8 cellular contexts compared by ENCODE assay signal in the genomic region with DNA sequence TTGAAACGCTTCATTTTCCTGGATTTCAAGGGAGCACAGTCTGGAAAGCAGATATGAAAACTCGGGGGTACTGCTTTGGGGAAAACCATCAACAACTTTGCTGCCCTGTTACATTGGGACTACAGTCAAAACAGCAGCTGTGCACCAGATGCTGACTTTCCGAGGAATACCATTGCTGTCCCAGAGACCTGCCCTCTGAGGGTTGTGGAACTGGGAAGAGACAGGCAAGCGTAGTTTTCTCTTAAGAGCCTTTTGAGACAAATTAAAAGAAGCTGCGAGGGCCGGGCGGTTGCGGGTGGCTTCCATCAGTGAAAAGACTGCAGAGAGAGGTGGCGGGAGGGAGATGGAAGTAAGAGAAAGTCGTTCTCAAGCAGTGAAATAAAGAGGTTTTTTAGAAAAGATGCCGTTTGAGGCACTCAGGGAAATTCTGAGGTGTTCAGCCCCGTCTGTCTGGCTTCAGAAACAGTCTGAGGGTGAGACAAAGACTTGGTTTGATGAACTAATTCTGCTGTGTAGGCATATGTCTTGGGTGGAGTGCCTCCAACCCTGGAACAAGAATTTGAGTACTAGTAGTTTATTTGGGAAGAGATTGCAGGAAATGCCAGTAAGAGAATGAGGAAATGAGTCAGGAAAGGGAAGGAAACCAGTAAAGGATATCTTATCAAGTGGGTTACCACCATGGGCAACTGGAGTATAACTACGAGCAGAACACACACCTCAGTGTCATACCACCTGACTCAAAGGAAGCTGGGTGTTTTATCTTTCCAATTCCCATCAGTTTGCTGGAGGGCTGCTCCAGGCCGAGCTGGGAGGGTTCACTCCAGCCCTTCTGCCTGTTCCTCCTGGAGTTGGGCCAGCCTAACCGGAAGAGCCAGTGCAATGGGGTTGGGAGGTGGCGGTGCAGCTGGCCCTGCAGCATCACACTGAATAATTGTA.
DNase-seq lines count a peak whose midpoint lies in the region; ATAC-seq and TF ChIP-seq lines count a peak whose summit lies in the region.

No MANE protein-coding gene starts in this region.

- intact Hi-C loops in CD4-positive, alpha-beta T cell (cut with DNase I, micrococcal nuclease) = loop anchor here (2.0 to 10.0 kb wide), 3 partner anchors 23 to 47 kb away; no protein-coding TSS in a partner anchor
- intact Hi-C loops in ovary (cut with DNase I) = loop anchor here in 3 of 4 donors (10.0 kb wide), 2 partner anchors 77 to 157 kb away; partner anchors contain the start of gene TGFBR2 (in 2 of the 3)

- no peaks in the 10 kb centered on the region for H3K9me3 Mint-ChIP-seq in CD4-positive, alpha-beta T cell

- H3K36me3 ChIP-seq in ovary (no peaks in the 10 kb centered on the region), HAP-1 (replicated peaks) (no peaks in the 10 kb centered on the region)

- H3K27me3 ChIP-seq in CD4-positive, alpha-beta T cell (ENCODE audit: control insufficient read depth, insufficient read depth, low read length) = no peaks in the 10 kb centered on the region
- H3K27me3 ChIP-seq in ovary = no peaks in the 10 kb centered on the region
- no peaks in the 10 kb centered on the region for H3K27me3 ChIP-seq in HAP-1 (ENCODE audit: low read depth)

- in situ Hi-C loops in HAP-1 (cut with MboI; ENCODE audit: low sequenced_read_pairs) (no loop called here), ACHN (cut with HindIII; ENCODE audit: low pct_ligation_motif_present, low pct_unique_long_range_greater_than_20kb, low sequenced_read_pairs) (no loop called here)

- H3K27ac ChIP-seq in CD4-positive, alpha-beta T cell (ENCODE audit: low read depth, low read length) = peak overlapping the region; percentile 13
- peak overlapping the region in 1 of 2 donors; percentile 72 for H3K27ac ChIP-seq in ovary

- POLR2A ChIA-PET in CD4-positive, alpha-beta T cell (lab: Charles Lee) = interaction anchor here (0.6 to 4.5 kb wide), 13 partner anchors 8 to 75 kb away, joined by 3 to 33 read pairs (median 4); partner anchors contain the start of gene TGFBR2

- peak overlapping the region; percentile 68 for H3K4me3 Mint-ChIP-seq in CD4-positive, alpha-beta T cell

- CTCF ChIA-PET in CD4-positive, alpha-beta T cell (lab: Charles Lee) = interaction anchor here (1.1 kb wide), 1 partner anchor 12 kb away, joined by 4 read pairs; no protein-coding TSS in a partner anchor

- H3K4me1 Mint-ChIP-seq in CD4-positive, alpha-beta T cell (ENCODE audit: low read depth) = peaks cover 95% of the 10 kb centered on the region

- H3K4me3 ChIP-seq in ovary = no peak overlapping the region
- H3K4me3 ChIP-seq in HAP-1 = no peak overlapping the region

- 14 to 22% (median 18%) methylated on average over 16 of the region's 16 CpGs for WGBS in ovary, 3 donors

- H3K4me1 ChIP-seq in ovary (ENCODE audit: insufficient read depth) (peaks cover 23% of the 10 kb centered on the region), HAP-1 (peaks cover 33% of the 10 kb centered on the region)

- TF ChIP-seq EP300 in ovary (IDR thresholded peaks at IDR 0.05) = no peak

- H3K9me3 ChIP-seq in CD4-positive, alpha-beta T cell (ENCODE audit: control insufficient read depth, low read length) = no peaks in the 10 kb centered on the region
- H3K9me3 ChIP-seq in ovary (no peaks in the 10 kb centered on the region), HAP-1 (no peaks in the 10 kb centered on the region)

- no peak for DNase-seq in CD4-positive, alpha-beta T cell
- peak; percentile 56 for DNase-seq in fibroblast of peridontal ligament (ENCODE audit: extremely low read depth)
- DNase-seq in ovary = peak; percentile 51 to 59 (median 57)
- no peak for DNase-seq in DMS114 treated with DMSO at 0.1 percent for 48 hours (lab: John Stamatoyannopoulos, UW; ENCODE audit: unreplicated experiment)
- DNase-seq in HAP-1 (ENCODE audit: low spot score in 2 of 2) = no peak
- no peak for DNase-seq in ACHN

- H3K36me3 Mint-ChIP-seq in CD4-positive, alpha-beta T cell (ENCODE audit: low read depth) = peaks cover 97% of the 10 kb centered on the region

- ATAC-seq in CD4-positive, alpha-beta T cell (ENCODE audit: poor library complexity) = peak; percentile 53
- ATAC-seq in SK-N-SH treated with all-trans-retinoic acid at 6 μM for 48 hours = peak; percentile 77
- ATAC-seq in GM18868 (IDR thresholded peaks at IDR 0.05; ENCODE audit: unreplicated experiment) = no peak

- peak overlapping the region; percentile 86 for H3K27ac Mint-ChIP-seq in CD4-positive, alpha-beta T cell

- no peak for TF ChIP-seq CTCF in CD4-positive, alpha-beta T cell (IDR thresholded peaks at IDR 0.05)
- TF ChIP-seq CTCF in ovary (IDR thresholded peaks at IDR 0.05) = no peak

- no peaks in the 10 kb centered on the region for H3K27me3 Mint-ChIP-seq in CD4-positive, alpha-beta T cell

- no peak for TF ChIP-seq POLR2A in ovary (IDR thresholded peaks at IDR 0.05)

TF ChIP-seq in SK-N-SH treated with all-trans-retinoic acid at 6 μM for 48 hours, 23 proteins besides CTCF, POLR2A, EP300 and RAD21:
- TF ChIP-seq TCF4 (CRISPR knock-in tag; IDR thresholded peaks at IDR 0.05; ENCODE audit: borderline replicate concordance) (peak; percentile 43; the same call in 1 of the 2 replicates), TOX (CRISPR knock-in tag; IDR thresholded peaks at IDR 0.05; ENCODE audit: borderline replicate concordance) (no peak)

Comparison
In these comparisons a context has a peak if more than half of its experiments do, and no peak if none do; other contexts are left out.
1. DNase-seq: peak in fibroblast of peridontal ligament (single experiment) and ovary (5 of 5); none in CD4-positive, alpha-beta T cell (0 of 10), DMS114 treated with DMSO at 0.1 percent for 48 hours (single experiment), HAP-1 (0 of 2) and ACHN (single experiment).